In genomic region chr4:140102406-140102805, GRCh38 we compare ENCODE assay signal across 15 cellular contexts. TPM values are rescaled to one million over a fixed set of nuclear protein-coding genes. Genes with fewer than 3 reads are reported as not detected.
A peak's percentile ranks its signal among the peaks of the same experiment; 100 is the strongest.
DNase-seq lines count a peak whose midpoint lies in the region; ATAC-seq lines count a peak whose summit lies in the region.
"Had no signal": no experiment of that assay in that cellular context is flagged by ENCODE, and none has a peak within 500 bp of the region (broad histone marks: within the 10 kb centered on the region; RNA-seq: fewer than 3 reads in every experiment).

No MANE protein-coding gene starts in this region.

- peak overlapping the region; percentile 65 for H3K27ac Mint-ChIP-seq in activated naive CD8-positive, alpha-beta T cell treated with anti-CD3 and anti-CD28 coated beads, Interleukin-2, amount 10 ng/mL, durations not matched to agents 7 days and 5 days
- no peak overlapping the region for H3K27ac Mint-ChIP-seq in activated naive CD8-positive, alpha-beta T cell treated with anti-CD3 and anti-CD28 coated beads for 36 hours
- H3K27ac Mint-ChIP-seq in stimulated activated effector memory CD8-positive, alpha-beta T cell treated with anti-CD3 and anti-CD28 coated beads, Interleukin-12 subunit alpha, Interleukin-12 subunit beta, amount 100 ng/mL, for 72 hours, result peak overlapping the region; percentile 38

- no peaks in the 10 kb centered on the region for H3K9me3 Mint-ChIP-seq in activated naive CD8-positive, alpha-beta T cell treated with anti-CD3 and anti-CD28 coated beads, Interleukin-2, amount 10 ng/mL, durations not matched to agents 7 days and 5 days
- peaks cover 2% of the 10 kb centered on the region for H3K9me3 Mint-ChIP-seq in activated naive CD8-positive, alpha-beta T cell treated with anti-CD3 and anti-CD28 coated beads for 36 hours
- no peaks in the 10 kb centered on the region for H3K9me3 Mint-ChIP-seq in stimulated activated effector memory CD8-positive, alpha-beta T cell treated with anti-CD3 and anti-CD28 coated beads, Interleukin-12 subunit alpha, Interleukin-12 subunit beta, amount 100 ng/mL, for 72 hours
- H3K9me3 Mint-ChIP-seq: immature natural killer cell had no signal

- H3K27me3 Mint-ChIP-seq in activated naive CD8-positive, alpha-beta T cell treated with anti-CD3 and anti-CD28 coated beads, Interleukin-2, amount 10 ng/mL, durations not matched to agents 7 days and 5 days, result no peaks in the 10 kb centered on the region
- no peaks in the 10 kb centered on the region for H3K27me3 Mint-ChIP-seq in activated naive CD8-positive, alpha-beta T cell treated with anti-CD3 and anti-CD28 coated beads for 36 hours

- peaks cover 52% of the 10 kb centered on the region for H3K4me1 Mint-ChIP-seq in activated naive CD8-positive, alpha-beta T cell treated with anti-CD3 and anti-CD28 coated beads, Interleukin-2, amount 10 ng/mL, durations not matched to agents 7 days and 5 days
- peaks cover 52% of the 10 kb centered on the region for H3K4me1 Mint-ChIP-seq in activated naive CD8-positive, alpha-beta T cell treated with anti-CD3 and anti-CD28 coated beads for 36 hours
- peaks cover 48% of the 10 kb centered on the region for H3K4me1 Mint-ChIP-seq in stimulated activated effector memory CD8-positive, alpha-beta T cell treated with anti-CD3 and anti-CD28 coated beads, Interleukin-12 subunit alpha, Interleukin-12 subunit beta, amount 100 ng/mL, for 72 hours

- POLR2A ChIA-PET in activated naive CD8-positive, alpha-beta T cell treated with anti-CD3 and anti-CD28 coated beads, Interleukin-2, amount 10 ng/mL, durations not matched to agents 7 days and 5 days (lab: Charles Lee), result interaction anchor here (0.6 kb wide), 1 partner anchor 21 kb away, joined by 4 read pairs; no protein-coding TSS in a partner anchor

- ATAC-seq in activated naive CD8-positive, alpha-beta T cell treated with anti-CD3 and anti-CD28 coated beads, Interleukin-2, amount 10 ng/mL, durations not matched to agents 7 days and 5 days (ENCODE audit: low read depth), result no peak
- ATAC-seq in stimulated activated effector memory CD8-positive, alpha-beta T cell treated with anti-CD3 and anti-CD28 coated beads, Interleukin-12 subunit alpha, Interleukin-12 subunit beta, amount 100 ng/mL, for 72 hours, result peak; percentile 31
- ATAC-seq: gastrocnemius medialis, HCT116 had no signal

- H3K36me3 Mint-ChIP-seq in activated naive CD8-positive, alpha-beta T cell treated with anti-CD3 and anti-CD28 coated beads, Interleukin-2, amount 10 ng/mL, durations not matched to agents 7 days and 5 days, result peaks cover 12% of the 10 kb centered on the region
- no peaks in the 10 kb centered on the region for H3K36me3 Mint-ChIP-seq in activated naive CD8-positive, alpha-beta T cell treated with anti-CD3 and anti-CD28 coated beads for 36 hours
- H3K36me3 Mint-ChIP-seq in stimulated activated effector memory CD8-positive, alpha-beta T cell treated with anti-CD3 and anti-CD28 coated beads, Interleukin-12 subunit alpha, Interleukin-12 subunit beta, amount 100 ng/mL, for 72 hours, result peaks cover 17% of the 10 kb centered on the region

- no peak for DNase-seq in activated naive CD8-positive, alpha-beta T cell treated with anti-CD3 and anti-CD28 coated beads, Interleukin-2, amount 10 ng/mL, durations not matched to agents 7 days and 5 days
- no peak for DNase-seq in activated naive CD8-positive, alpha-beta T cell treated with anti-CD3 and anti-CD28 coated beads for 36 hours
- DNase-seq in OCI-M1 (lab: John Stamatoyannopoulos, UW) (peak; percentile 76), amniotic epithelial cell (ENCODE audit: low read depth) (peak; percentile 68), GOT3 (lab: John Stamatoyannopoulos, UW) (no peak), NCI-H146 treated with DMSO at 0.1 percent for 48 hours (lab: John Stamatoyannopoulos, UW; ENCODE audit: unreplicated experiment) (no peak)
- no peak for DNase-seq in stimulated activated effector memory CD8-positive, alpha-beta T cell treated with anti-CD3 and anti-CD28 coated beads, Interleukin-12 subunit alpha, Interleukin-12 subunit beta, amount 100 ng/mL, for 72 hours (ENCODE audit: low spot score in 2 of 2)
- no peak for DNase-seq in stimulated activated naive CD4-positive, alpha-beta T cell treated with Interleukin-2 at 50 U/mL for 16 hours (lab: John Stamatoyannopoulos, UW)
- DNase-seq: activated CD4-positive, alpha-beta T cell treated with anti-CD3 and anti-CD28 coated beads, Interleukin-2, amount 50 U/mL, for 4 hours; activated naive CD4-positive, alpha-beta T cell treated with Interleukin-2 at 50 U/mL for 16 hours; effector CD4-positive, alpha-beta T cell; gastrocnemius medialis; immature natural killer cell; thyroid gland had no signal

- peak overlapping the region; percentile 16 for H3K4me3 Mint-ChIP-seq in activated naive CD8-positive, alpha-beta T cell treated with anti-CD3 and anti-CD28 coated beads, Interleukin-2, amount 10 ng/mL, durations not matched to agents 7 days and 5 days
- H3K4me3 Mint-ChIP-seq in activated naive CD8-positive, alpha-beta T cell treated with anti-CD3 and anti-CD28 coated beads for 36 hours, result no peak overlapping the region
- H3K4me3 Mint-ChIP-seq in stimulated activated effector memory CD8-positive, alpha-beta T cell treated with anti-CD3 and anti-CD28 coated beads, Interleukin-12 subunit alpha, Interleukin-12 subunit beta, amount 100 ng/mL, for 72 hours, result no peak overlapping the region
- H3K4me3 Mint-ChIP-seq: immature natural killer cell had no signal

RNA-seq across cellular contexts. Expression of gene MAML3, which starts 51.6 kb away (rescaled TPM):
- 1 to 10 TPM; 4.6 to 4.7 TPM for total RNA-seq in activated naive CD8-positive, alpha-beta T cell treated with anti-CD3 and anti-CD28 coated beads, Interleukin-2, amount 10 ng/mL, durations not matched to agents 7 days and 5 days
- total RNA-seq in activated naive CD8-positive, alpha-beta T cell treated with anti-CD3 and anti-CD28 coated beads for 36 hours, result 1 to 10 TPM; 2.1 to 2.3 TPM

Comparison
In these comparisons a context has a peak if more than half of its experiments do, and no peak if none do; other contexts are left out.
1. DNase-seq: peak in OCI-M1 (single experiment) and amniotic epithelial cell (single experiment); none in activated naive CD8-positive, alpha-beta T cell treated with anti-CD3 and anti-CD28 coated beads, Interleukin-2, amount 10 ng/mL, durations not matched to agents 7 days and 5 days (single experiment), activated naive CD8-positive, alpha-beta T cell treated with anti-CD3 and anti-CD28 coated beads for 36 hours (single experiment), stimulated activated effector memory CD8-positive, alpha-beta T cell treated with anti-CD3 and anti-CD28 coated beads, Interleukin-12 subunit alpha, Interleukin-12 subunit beta, amount 100 ng/mL, for 72 hours (0 of 2), stimulated activated naive CD4-positive, alpha-beta T cell treated with Interleukin-2 at 50 U/mL for 16 hours (single experiment), GOT3 (single experiment) and NCI-H146 treated with DMSO at 0.1 percent for 48 hours (single experiment).